In the genomic region with DNA sequence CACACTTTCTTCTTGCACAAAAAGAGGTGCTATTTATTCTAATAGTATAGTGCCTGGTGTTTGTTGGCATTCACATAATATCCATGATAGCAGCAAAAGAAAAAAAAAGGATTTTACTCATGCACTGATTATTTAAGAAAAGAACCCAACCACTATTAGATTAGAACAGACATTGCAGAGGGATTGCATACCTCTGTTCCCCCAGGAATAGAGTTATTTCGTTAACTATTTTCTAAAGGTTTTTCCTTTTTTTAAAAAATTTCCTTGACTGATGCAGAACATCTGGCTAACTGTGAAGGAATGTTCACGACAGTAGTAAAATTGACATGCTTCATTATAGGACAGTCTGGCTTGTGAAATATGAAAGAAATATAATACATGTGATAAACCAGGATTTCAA, we compare ENCODE assay signal across 23 cellular contexts.
"Had no signal": no experiment of that assay in that cellular context is flagged by ENCODE, and none has a peak within 500 bp of the region (broad histone marks: within the 10 kb centered on the region; RNA-seq: fewer than 3 reads in every experiment).

No MANE protein-coding gene starts in this region.

- H3K4me1 ChIP-seq: foreskin keratinocyte, lower lobe of right lung, suprapubic skin, transverse colon, vagina had no signal

- ATAC-seq: activated CD4-positive, alpha-beta T cell treated with anti-CD3 and anti-CD28 coated beads for 36 hours; foreskin keratinocyte; left colon; lower lobe of right lung; stimulated activated naive CD8-positive, alpha-beta T cell treated with anti-CD3 and anti-CD28 coated beads, Interleukin-15, amount 100 ng/mL, for 72 hours; T-cell; WTC11 had no signal

- H3K36me3 ChIP-seq: lower lobe of right lung, suprapubic skin, transverse colon, vagina had no signal

- H3K4me3 ChIP-seq: lower lobe of right lung, skin epidermis, suprapubic skin, transverse colon, vagina had no signal

- H3K27me3 ChIP-seq: foreskin keratinocyte, suprapubic skin, transverse colon, vagina had no signal

- DNase-seq: activated CD4-positive, alpha-beta memory T cell treated with anti-CD3 and anti-CD28 coated beads for 36 hours; activated CD4-positive, alpha-beta T cell treated with anti-CD3 and anti-CD28 coated beads for 36 hours; activated naive CD8-positive, alpha-beta T cell treated with anti-CD3 and anti-CD28 coated beads for 36 hours; activated T-cell treated with anti-CD3 and anti-CD28 coated beads for 4 hours; amygdala; cortex of kidney; effector CD4-positive, alpha-beta T cell; foreskin keratinocyte; glutamatergic neuron; hypothalamus; islet precursor cell; left colon; lower lobe of right lung; retina; stimulated activated CD4-positive, alpha-beta T cell treated with anti-CD3 and anti-CD28 coated beads, Interleukin-15, amount 100 ng/mL, for 24 hours; stimulated activated CD4-positive, alpha-beta T cell treated with anti-CD3 and anti-CD28 coated beads, Interleukin-2, amount 100 ng/mL, for 48 hours; stimulated activated naive CD8-positive, alpha-beta T cell treated with anti-CD3 and anti-CD28 coated beads, Interleukin-15, amount 100 ng/mL, for 72 hours; T-cell; transverse colon had no signal

- H3K9me3 ChIP-seq: lower lobe of right lung, suprapubic skin, transverse colon, vagina had no signal

- H3K27ac ChIP-seq: foreskin keratinocyte, lower lobe of right lung, skin epidermis, suprapubic skin, transverse colon, vagina had no signal
